In the genomic region with DNA sequence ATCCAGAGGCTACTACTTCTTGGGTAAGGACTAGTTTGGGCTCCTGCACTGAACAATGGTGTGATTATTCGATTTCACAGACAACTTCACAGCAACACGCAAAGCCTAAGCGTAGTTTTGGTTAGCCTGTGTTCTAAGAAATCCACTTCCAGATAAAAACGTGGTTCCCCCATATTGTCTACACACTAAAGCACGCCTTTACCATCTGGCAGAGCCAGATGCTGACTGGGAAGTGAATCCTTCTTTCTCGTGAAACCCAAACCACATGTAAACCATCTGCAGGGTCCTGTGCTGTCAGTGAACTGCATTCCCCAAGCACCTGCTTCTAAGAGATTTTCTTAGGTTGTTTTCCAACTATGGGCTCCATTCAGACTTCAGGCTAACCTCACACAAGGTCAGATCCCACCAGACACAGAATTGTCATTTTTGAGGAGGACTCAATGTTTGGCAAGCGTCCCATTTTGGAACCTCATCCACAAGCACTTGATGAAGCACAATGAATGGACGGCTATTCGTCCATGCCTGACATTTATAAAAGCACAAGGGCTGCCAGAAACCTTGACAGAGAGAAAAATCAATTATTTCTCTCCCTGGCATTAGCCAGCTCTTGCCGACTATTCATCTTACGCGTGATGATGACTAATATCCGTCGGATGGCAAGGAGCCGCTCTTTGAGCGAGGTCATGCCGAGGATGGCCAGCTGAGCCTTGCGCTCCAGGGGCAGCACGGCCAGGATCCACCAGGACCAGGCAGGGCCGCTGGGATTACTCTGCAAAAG, we compare ENCODE assay signal across 1 cellular context.
TF ChIP-seq lines count a peak whose summit lies in the region.

No MANE protein-coding gene starts in this region.

TF ChIP-seq in GM23338, 12 proteins besides CTCF, POLR2A, EP300 and RAD21 (continued from another document):
- TF ChIP-seq, protein P1, sequence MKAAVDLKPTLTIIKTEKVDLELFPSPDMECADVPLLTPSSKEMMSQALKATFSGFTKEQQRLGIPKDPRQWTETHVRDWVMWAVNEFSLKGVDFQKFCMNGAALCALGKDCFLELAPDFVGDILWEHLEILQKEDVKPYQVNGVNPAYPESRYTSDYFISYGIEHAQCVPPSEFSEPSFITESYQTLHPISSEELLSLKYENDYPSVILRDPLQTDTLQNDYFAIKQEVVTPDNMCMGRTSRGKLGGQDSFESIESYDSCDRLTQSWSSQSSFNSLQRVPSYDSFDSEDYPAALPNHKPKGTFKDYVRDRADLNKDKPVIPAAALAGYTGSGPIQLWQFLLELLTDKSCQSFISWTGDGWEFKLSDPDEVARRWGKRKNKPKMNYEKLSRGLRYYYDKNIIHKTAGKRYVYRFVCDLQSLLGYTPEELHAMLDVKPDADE (IDR thresholded peaks at IDR 0.05) = no peak
